Comparison of ENCODE assay signal across 11 cellular contexts in the genomic region with DNA sequence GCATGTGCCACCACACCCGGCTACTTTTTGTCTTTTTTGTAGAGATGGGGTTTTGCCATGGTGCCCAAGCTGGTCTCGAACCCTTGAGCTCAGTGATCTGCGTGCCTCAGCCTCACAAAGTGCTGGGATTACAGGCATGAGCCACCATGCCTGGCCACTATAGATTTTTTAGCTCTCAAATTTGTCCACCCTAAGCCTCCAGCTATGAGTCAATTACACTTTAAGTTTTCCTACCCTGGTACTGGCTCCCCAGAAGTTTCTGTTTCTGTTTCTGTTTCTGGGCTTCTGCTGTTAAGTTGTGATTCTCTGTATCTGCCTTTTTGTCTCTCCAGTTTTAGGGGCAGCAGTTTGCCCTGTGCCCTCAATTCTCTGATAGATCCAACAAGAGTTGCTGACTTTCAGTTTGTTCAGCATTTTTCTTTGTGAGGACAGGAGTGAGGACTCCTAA. TPM values are rescaled to one million over a fixed set of nuclear protein-coding genes. Genes with fewer than 3 reads are reported as not detected.
DNase-seq lines count a peak whose midpoint lies in the region; ATAC-seq and TF ChIP-seq lines count a peak whose summit lies in the region.
"Had no signal": no experiment of that assay in that cellular context is flagged by ENCODE, and none has a peak within 500 bp of the region (broad histone marks: within the 10 kb centered on the region; RNA-seq: fewer than 3 reads in every experiment).

No MANE protein-coding gene starts in this region.

- no peak overlapping the region for H2AFZ ChIP-seq in mesenchymal stem cell (ENCODE audit: low read depth, low read length)
- H2AFZ ChIP-seq: GM23338 had no signal

- H3K9me3 Mint-ChIP-seq in activated T-cell treated with anti-CD3 and anti-CD28 coated beads, Interleukin-2, amount 50 U/mL, for 72 hours, result no peaks in the 10 kb centered on the region
- H3K9me3 Mint-ChIP-seq: GM23338 had no signal

- peak overlapping the region; percentile 53 for H4K8ac ChIP-seq in mesenchymal stem cell (ENCODE audit: low read length)

- H3K9me3 ChIP-seq in mesenchymal stem cell (ENCODE audit: control insufficient read depth, low read length), result no peaks in the 10 kb centered on the region
- H3K9me3 ChIP-seq: colonic mucosa, pancreas had no signal

- no peak overlapping the region for H2BK120ac ChIP-seq in mesenchymal stem cell (ENCODE audit: low read depth, low read length)

- H2BK12ac ChIP-seq in mesenchymal stem cell (ENCODE audit: low read length in 2 of 2), result no peak overlapping the region

- peaks cover 60% of the 10 kb centered on the region for H3K4me1 Mint-ChIP-seq in activated T-cell treated with anti-CD3 and anti-CD28 coated beads, Interleukin-2, amount 50 U/mL, for 72 hours (ENCODE audit: low read depth)

- ATAC-seq in HG02610 (IDR thresholded peaks at IDR 0.05; ENCODE audit: unreplicated experiment) (peak; percentile 21), GM21529 (IDR thresholded peaks at IDR 0.05; ENCODE audit: unreplicated experiment) (no peak)
- ATAC-seq in activated T-cell treated with anti-CD3 and anti-CD28 coated beads, Interleukin-2, amount 50 U/mL, for 72 hours (replicated peaks in 1 of 2), result peak; percentile 12 to 28
- ATAC-seq: GM23338, pancreas had no signal

- no peak overlapping the region for H3K23ac ChIP-seq in mesenchymal stem cell (ENCODE audit: low read length in 2 of 2)

- no peaks in the 10 kb centered on the region for H3K27me3 Mint-ChIP-seq in activated T-cell treated with anti-CD3 and anti-CD28 coated beads, Interleukin-2, amount 50 U/mL, for 72 hours (ENCODE audit: low read depth)

- no peak overlapping the region for H3K18ac ChIP-seq in mesenchymal stem cell (ENCODE audit: low read depth in 1 of 2, low read length in 2 of 2)

- H3K79me1 ChIP-seq in mesenchymal stem cell (replicated peaks; ENCODE audit: low read length, poor library complexity, severe bottlenecking), result no peaks in the 10 kb centered on the region

- H3K9ac ChIP-seq in mesenchymal stem cell (ENCODE audit: low read length), result peak overlapping the region; percentile 73

- WGBS in mesenchymal stem cell, result 84% methylated on average over 3 of the region's 3 CpGs

- in situ Hi-C loops in KBM-7 (cut with MboI; ENCODE audit: low pct_unique_long_range_greater_than_20kb, low sequenced_read_pairs), result loop anchor here (10.0 kb wide), 1 partner anchor 48 kb away; the partner anchor contains the start of genes DHRS1 and NOP9

- no peak overlapping the region for H3K14ac ChIP-seq in mesenchymal stem cell (ENCODE audit: low read length in 2 of 2)

- DNase-seq in GM06990 (ENCODE audit: extremely low read depth, insufficient read length), result peak; percentile 42
- peak; percentile 26 to 44 for DNase-seq in activated T-cell treated with anti-CD3 and anti-CD28 coated beads, Interleukin-2, amount 50 U/mL, for 72 hours
- peak; percentile 58 for DNase-seq in mesenchymal stem cell
- no peak for DNase-seq in NCI-H1930 (lab: John Stamatoyannopoulos, UW)
- DNase-seq in KBM-7, result no peak
- DNase-seq in NCI-H1092 treated with DMSO at 0.1 percent for 48 hours (lab: John Stamatoyannopoulos, UW), result no peak
- DNase-seq: colonic mucosa had no signal

- H3K4me3 Mint-ChIP-seq in activated T-cell treated with anti-CD3 and anti-CD28 coated beads, Interleukin-2, amount 50 U/mL, for 72 hours, result peak overlapping the region; percentile 68 to 82
- H3K4me3 Mint-ChIP-seq: GM23338 had no signal

- no peak overlapping the region for H4K91ac ChIP-seq in mesenchymal stem cell (ENCODE audit: low read length)

- no peak overlapping the region for H2AK5ac ChIP-seq in mesenchymal stem cell (ENCODE audit: low read length, severe bottlenecking)

- H3K36me3 ChIP-seq in GM06990 (ENCODE audit: control insufficient read depth, insufficient read depth, low read length) (no peaks in the 10 kb centered on the region), mesenchymal stem cell (ENCODE audit: control insufficient read depth in 1 of 2, insufficient read depth in 2 of 2, low read depth in 1 of 2, low read length in 2 of 2) (peaks cover 0 to 4% of the 10 kb centered on the region in 2 experiments)
- H3K36me3 ChIP-seq: colonic mucosa, pancreas had no signal

- no peak overlapping the region for H2BK5ac ChIP-seq in mesenchymal stem cell (ENCODE audit: low read depth, low read length, poor library complexity, severe bottlenecking)

- no peaks in the 10 kb centered on the region for H3K27me3 ChIP-seq in GM06990 (replicated peaks; ENCODE audit: control insufficient read depth, insufficient read depth, low read length)
- no peaks in the 10 kb centered on the region for H3K27me3 ChIP-seq in mesenchymal stem cell (ENCODE audit: control insufficient read depth in 1 of 2, insufficient read depth in 1 of 2, low read length in 2 of 2)
- H3K27me3 ChIP-seq: colonic mucosa, pancreas had no signal

- no peak overlapping the region for H2BK15ac ChIP-seq in mesenchymal stem cell (ENCODE audit: low read depth, poor library complexity, severe bottlenecking)

- H3K4me2 ChIP-seq in mesenchymal stem cell (ENCODE audit: low read length, poor library complexity, severe bottlenecking), result no peak overlapping the region
- H3K4me2 ChIP-seq: GM23338 had no signal

- H3K4me1 ChIP-seq in mesenchymal stem cell (ENCODE audit: control insufficient read depth, insufficient read depth, low read depth, low read length), result peaks cover 5% of the 10 kb centered on the region
- H3K4me1 ChIP-seq: pancreas had no signal

- H3K4me3 ChIP-seq in GM06990 (replicated peaks; ENCODE audit: low read depth, low read length) (no peak overlapping the region), mesenchymal stem cell (ENCODE audit: insufficient read depth in 1 of 2, low read depth in 1 of 2, low read length in 2 of 2) (no peak overlapping the region)
- H3K4me3 ChIP-seq: colonic mucosa, GM23338, pancreas had no signal

- no peak for TF ChIP-seq CTCF in GM06990 (IDR thresholded peaks at IDR 0.05; ENCODE audit: insufficient read depth, low read length, poor library complexity, severe bottlenecking)

- peak overlapping the region; percentile 58 for H3K27ac Mint-ChIP-seq in activated T-cell treated with anti-CD3 and anti-CD28 coated beads, Interleukin-2, amount 50 U/mL, for 72 hours
- H3K27ac Mint-ChIP-seq: GM23338 had no signal

- no peaks in the 10 kb centered on the region for H3K36me3 Mint-ChIP-seq in activated T-cell treated with anti-CD3 and anti-CD28 coated beads, Interleukin-2, amount 50 U/mL, for 72 hours (ENCODE audit: insufficient read depth in 2 of 2)

- H3K27ac ChIP-seq in mesenchymal stem cell (ENCODE audit: low read length, poor library complexity, severe bottlenecking), result no peak overlapping the region
- H3K27ac ChIP-seq: colonic mucosa, pancreas had no signal

- no peak overlapping the region for H3K4ac ChIP-seq in mesenchymal stem cell (ENCODE audit: low read depth in 1 of 2, low read length in 2 of 2)

RNA-seq across cellular contexts. Expression of gene TINF2, which starts 4.4 kb away (rescaled TPM):
- total RNA-seq in activated T-cell treated with anti-CD3 and anti-CD28 coated beads, Interleukin-2, amount 50 U/mL, for 72 hours, result 100 to 1,000 TPM in 1 of 2 donors, 10 to 100 TPM in 1; 87.7 to 103 TPM
- polyA plus RNA-seq in mesenchymal stem cell (2013, experiment 1 of 2), result 64.4 TPM
- 71.9 TPM for polyA plus RNA-seq in mesenchymal stem cell (2013, experiment 2 of 2)

RNA-seq across cellular contexts. Expression of gene GMPR2, which starts 14.1 kb away (rescaled TPM):
- total RNA-seq in activated T-cell treated with anti-CD3 and anti-CD28 coated beads, Interleukin-2, amount 50 U/mL, for 72 hours, result 10 to 100 TPM; 67.5 to 75.5 TPM
- 51.5 TPM for polyA plus RNA-seq in mesenchymal stem cell (2013, experiment 1 of 2)
- polyA plus RNA-seq in mesenchymal stem cell (2013, experiment 2 of 2), result 50.5 TPM

RNA-seq across cellular contexts. Expression of gene NEDD8, which starts 14.6 kb away (rescaled TPM):
- 100 to 1,000 TPM; 127 to 148 TPM for total RNA-seq in activated T-cell treated with anti-CD3 and anti-CD28 coated beads, Interleukin-2, amount 50 U/mL, for 72 hours
- polyA plus RNA-seq in mesenchymal stem cell (2013, experiment 1 of 2), result 423 TPM
- 424 TPM for polyA plus RNA-seq in mesenchymal stem cell (2013, experiment 2 of 2)

RNA-seq across cellular contexts. Expression of gene TGM1, which starts 16.2 kb away (rescaled TPM):
- total RNA-seq in activated T-cell treated with anti-CD3 and anti-CD28 coated beads, Interleukin-2, amount 50 U/mL, for 72 hours, result 10 to 100 TPM in 1 of 2 donors, 1 to 10 TPM in 1; 9.3 to 14.0 TPM
- polyA plus RNA-seq in mesenchymal stem cell (2013, experiment 1 of 2), result 0.41 TPM
- 0.36 TPM for polyA plus RNA-seq in mesenchymal stem cell (2013, experiment 2 of 2)

RNA-seq across cellular contexts. Expression of gene RABGGTA, which starts 24.6 kb away (rescaled TPM):
- 10 to 100 TPM; 53.8 to 56.2 TPM for total RNA-seq in activated T-cell treated with anti-CD3 and anti-CD28 coated beads, Interleukin-2, amount 50 U/mL, for 72 hours
- 22.6 TPM for polyA plus RNA-seq in mesenchymal stem cell (2013, experiment 1 of 2)
- 21.5 TPM for polyA plus RNA-seq in mesenchymal stem cell (2013, experiment 2 of 2)

Comparison
In these comparisons a context has a peak if more than half of its experiments do, and no peak if none do; other contexts are left out.
1. DNase-seq: peak in GM06990 (single experiment), activated T-cell treated with anti-CD3 and anti-CD28 coated beads, Interleukin-2, amount 50 U/mL, for 72 hours (2 of 2) and mesenchymal stem cell (single experiment); none in NCI-H1930 (0 of 2), KBM-7 (single experiment) and NCI-H1092 treated with DMSO at 0.1 percent for 48 hours (single experiment).